ENCODE assay signal across 27 cellular contexts in genomic region chr4:89497517-89498308, GRCh38.
DNase-seq lines count a peak whose midpoint lies in the region; ATAC-seq, FAIRE-seq and TF ChIP-seq lines count a peak whose summit lies in the region.
"Had no signal": no experiment of that assay in that cellular context is flagged by ENCODE, and none has a peak within 500 bp of the region (broad histone marks: within the 10 kb centered on the region; RNA-seq: fewer than 3 reads in every experiment).

No MANE protein-coding gene starts in this region.

- no peak for TF ChIP-seq CTCF in fibroblast of villous mesenchyme (IDR thresholded peaks at IDR 0.05; ENCODE audit: insufficient read depth, low read depth, low read length)

- in situ Hi-C loops in SK-MEL-5 (cut with HindIII; ENCODE audit: low pct_unique_long_range_greater_than_20kb, low sequenced_read_pairs): no loop called here

- H3K36me3 ChIP-seq in muscle layer of duodenum (ENCODE audit: control insufficient read depth in 1 of 2, insufficient read depth in 2 of 2, low read length in 2 of 2): no peaks in the 10 kb centered on the region
- H3K36me3 ChIP-seq: BLaER1 treated with 17β-estradiol and CSF1 and Interleukin-3, amounts not matched to agents 10 nM and 100 nM; HAP-1; right atrium auricular region had no signal

- H3K27ac ChIP-seq in muscle layer of duodenum (ENCODE audit: low read length): peak overlapping the region; percentile 50
- H3K27ac ChIP-seq: BLaER1 treated with 17β-estradiol and CSF1 and Interleukin-3, amounts not matched to agents 10 nM and 100 nM; right atrium auricular region; testis had no signal

- H3K4me3 ChIP-seq in fibroblast of villous mesenchyme (ENCODE audit: low read depth, low read length) (no peak overlapping the region), muscle layer of duodenum (ENCODE audit: low read depth in 1 of 2, low read length in 2 of 2) (no peak overlapping the region)
- H3K4me3 ChIP-seq: BLaER1 treated with 17β-estradiol and CSF1 and Interleukin-3, amounts not matched to agents 10 nM and 100 nM; HAP-1; right atrium auricular region; testis had no signal

- H3K9me3 ChIP-seq in muscle layer of duodenum (ENCODE audit: control insufficient read depth in 1 of 2, low read length in 2 of 2): no peaks in the 10 kb centered on the region
- H3K9me3 ChIP-seq: BLaER1 treated with 17β-estradiol and CSF1 and Interleukin-3, amounts not matched to agents 10 nM and 100 nM; HAP-1; right atrium auricular region; testis had no signal

- H3K27me3 ChIP-seq in muscle layer of duodenum (ENCODE audit: low read depth, low read length): no peaks in the 10 kb centered on the region
- H3K27me3 ChIP-seq: BLaER1 treated with 17β-estradiol and CSF1 and Interleukin-3, amounts not matched to agents 10 nM and 100 nM; right atrium auricular region; testis had no signal

- H3K4me1 ChIP-seq in muscle layer of duodenum (ENCODE audit: control insufficient read depth in 1 of 2, insufficient read depth in 2 of 2, low read length in 2 of 2): no peaks in the 10 kb centered on the region
- H3K4me1 ChIP-seq: right atrium auricular region, testis had no signal

- FAIRE-seq in frontal cortex (lab: Jason Lieb, UNC): no peak
- FAIRE-seq: GM12891 had no signal

- ATAC-seq in HG02870 (IDR thresholded peaks at IDR 0.05; ENCODE audit: unreplicated experiment): no peak
- ATAC-seq in GM21717 (IDR thresholded peaks at IDR 0.05; ENCODE audit: unreplicated experiment): no peak
- ATAC-seq: activated T-helper 17 cell treated with anti-CD3 and anti-CD28 coated beads, Interleukin-2, amount 50 U/mL, for 72 hours; naive thymus-derived CD8-positive, alpha-beta T cell; stimulated activated naive B cell treated with anti-CD40 and anti-IgM and Interleukin-4, amounts not matched to agents 10 μg/mL and 1 μg/mL and 100 μg/mL, for 72 hours had no signal

- DNase-seq in COLO829 (ENCODE audit: low spot score) (peak; percentile 96), SK-MEL-5 (ENCODE audit: low read depth, low spot score) (peak; percentile 97), fibroblast of villous mesenchyme (ENCODE audit: low read depth) (peak; percentile 79), OCI-M1 (lab: John Stamatoyannopoulos, UW) (no peak), frontal cortex (ENCODE audit: low spot score in 2 of 2) (no peak)
- DNase-seq: activated CD4-positive, alpha-beta T cell treated with anti-CD3 and anti-CD28 coated beads, Interleukin-2, amount 50 U/mL, for 48 hours; activated CD8-positive, alpha-beta memory T cell treated with anti-CD3 and anti-CD28 coated beads, Interleukin-2, amount 50 U/mL, for 4 hours; aorta; caudate nucleus; glutamatergic neuron; left cardiac atrium; naive thymus-derived CD8-positive, alpha-beta T cell; NCI-H1092 treated with DMSO at 0.1 percent for 48 hours; NCI-H187 treated with DMSO at 0.1 percent for 48 hours; stimulated activated CD4-positive, alpha-beta T cell treated with anti-CD3 and anti-CD28 coated beads, Interleukin-12 subunit alpha, Interleukin-12 subunit beta, amount 100 ng/mL, for 4 hours; stimulated activated CD4-positive, alpha-beta T cell treated with anti-CD3 and anti-CD28 coated beads, Interleukin-4, amount 100 ng/mL, for 24 hours; stimulated activated naive B cell treated with anti-CD40 and anti-IgM and Interleukin-4, amounts not matched to agents 10 μg/mL and 1 μg/mL and 100 μg/mL, for 72 hours; T-helper 9 cell; testis had no signal

Comparison
In these comparisons a context has a peak if more than half of its experiments do, and no peak if none do; other contexts are left out.
1. DNase-seq: peak in COLO829 (single experiment), SK-MEL-5 (single experiment) and fibroblast of villous mesenchyme (single experiment); none in OCI-M1 (single experiment) and frontal cortex (0 of 2).